ENCODE assay signal across 14 cellular contexts in genomic region chr10:78866731-78867554, GRCh38.
"Had no signal": no experiment of that assay in that cellular context is flagged by ENCODE, and none has a peak within 500 bp of the region (broad histone marks: within the 10 kb centered on the region; RNA-seq: fewer than 3 reads in every experiment).

No MANE protein-coding gene starts in this region.

- H3K27me3 ChIP-seq: dorsolateral prefrontal cortex, foreskin keratinocyte, hepatocyte, pancreas, vagina had no signal

- DNase-seq: activated CD4-positive, alpha-beta memory T cell treated with anti-CD3 and anti-CD28 coated beads, Interleukin-2, amount 10 ng/mL, durations not matched to agents 7 days and 5 days; activated CD8-positive, alpha-beta memory T cell treated with anti-CD3 and anti-CD28 coated beads, Interleukin-2, amount 10 ng/mL, durations not matched to agents 7 days and 5 days; caudate nucleus; dorsolateral prefrontal cortex; endodermal cell; foreskin keratinocyte; left colon; pancreas; stimulated activated CD8-positive, alpha-beta memory T cell treated with anti-CD3 and anti-CD28 coated beads, Interleukin-4, amount 100 ng/mL, for 48 hours; stimulated activated naive CD4-positive, alpha-beta T cell; T-helper 17 cell had no signal

- H3K4me2 ChIP-seq: hepatocyte had no signal

- ATAC-seq: activated CD8-positive, alpha-beta memory T cell treated with anti-CD3 and anti-CD28 coated beads, Interleukin-2, amount 10 ng/mL, durations not matched to agents 7 days and 5 days; foreskin keratinocyte; left colon; pancreas; T-helper 17 cell had no signal

- H3K36me3 ChIP-seq: pancreas, vagina had no signal

- FAIRE-seq: pancreas had no signal

- H3K4me3 ChIP-seq: dorsolateral prefrontal cortex, hepatocyte, pancreas, vagina had no signal

- H2AFZ ChIP-seq: hepatocyte had no signal

- H3K79me2 ChIP-seq: hepatocyte had no signal

- H3K9me3 ChIP-seq: pancreas, vagina had no signal

- H3K27ac ChIP-seq: dorsolateral prefrontal cortex, epithelial cell of prostate, foreskin keratinocyte, hepatocyte, pancreas, vagina had no signal

- H3K4me1 ChIP-seq: pancreas, vagina had no signal
